ENCODE assay signal across 3 cellular contexts in the genomic region with DNA sequence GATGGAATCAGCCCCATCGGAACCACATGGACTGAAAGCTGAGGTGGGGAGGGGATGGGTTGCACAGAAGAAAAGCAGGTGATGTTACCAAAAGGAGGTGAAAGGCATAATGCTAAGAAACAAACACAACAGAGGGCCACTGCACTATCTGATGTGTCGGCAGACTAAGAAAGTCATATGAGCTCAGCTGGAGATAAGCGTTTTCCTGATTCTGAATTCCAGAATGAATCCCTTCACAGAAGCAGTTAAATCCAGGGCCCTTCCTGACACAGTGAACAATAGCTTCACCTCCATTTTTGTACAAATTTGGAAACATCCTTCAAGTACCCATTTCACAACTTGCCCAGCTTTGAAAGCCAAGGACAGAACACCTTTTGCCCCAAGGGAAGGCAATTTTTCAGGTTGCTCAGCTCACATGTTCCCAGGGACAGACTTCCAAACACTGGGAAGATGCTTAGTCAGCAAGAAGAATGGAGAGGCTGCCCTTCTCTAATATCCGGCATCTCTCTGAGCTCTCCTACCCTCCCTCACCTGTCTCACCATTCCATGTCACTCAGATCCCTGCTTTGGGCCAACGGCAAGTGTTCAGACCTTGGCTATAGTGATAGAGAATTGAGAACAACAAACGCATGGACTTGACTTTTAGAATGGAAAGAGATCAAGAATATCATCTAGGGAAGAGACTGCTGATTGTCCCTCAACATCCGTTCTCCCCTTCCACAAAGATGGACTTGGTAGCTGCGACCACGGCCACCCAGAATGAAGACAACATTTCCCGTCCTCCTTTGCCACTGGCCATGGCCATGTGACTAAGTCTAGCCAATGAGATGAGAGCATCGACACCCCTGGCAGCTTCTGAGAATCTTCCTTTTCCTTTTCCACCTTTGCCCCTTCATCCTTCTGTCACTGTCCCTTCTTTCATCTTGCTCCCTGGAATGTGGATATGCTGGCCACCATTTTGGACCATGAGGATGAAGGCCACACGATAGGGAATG.
TF ChIP-seq lines count a peak whose summit lies in the region.

No MANE protein-coding gene starts in this region.

TF ChIP-seq in HEK293, 187 proteins besides CTCF, POLR2A, EP300 and RAD21:
- TF ChIP-seq KLF8 (tag by site-specific recombination; IDR thresholded peaks at IDR 0.05) (no peak), PRDM1 (tag by site-specific recombination; IDR thresholded peaks at IDR 0.05) (0 out of 2 replicates have a peak, but pooled peaks have one; percentile 43), YY2 (tag by site-specific recombination; IDR thresholded peaks at IDR 0.05) (no peak), ZNF677 (tag by site-specific recombination; IDR thresholded peaks at IDR 0.05) (no peak)

TF ChIP-seq in GM12878, 131 proteins besides CTCF, POLR2A, EP300 and RAD21 (continues in another document):
- TF ChIP-seq NR2F1 (conservative IDR thresholded peaks at IDR 0.05) (no peak), GABPA (IDR thresholded peaks at IDR 0.05; ENCODE audit: low read depth) (no peak), MXI1 (IDR thresholded peaks at IDR 0.05; ENCODE audit: low read depth, low read length) (no peak), CUX1 (IDR thresholded peaks at IDR 0.05; ENCODE audit: insufficient replicate concordance, low read depth, low read length) (no peak), RAD51 (IDR thresholded peaks at IDR 0.05) (peak; percentile 17; the same call in 1 of the 2 replicates), RCOR1 (conservative IDR thresholded peaks at IDR 0.05; ENCODE audit: low read depth, low read length) (no peak), EGR1 (IDR thresholded peaks at IDR 0.05; ENCODE audit: borderline replicate concordance in 1 of 2, low read depth in 2 of 2, low read length in 2 of 2) (no peak), ZNF622 (IDR thresholded peaks at IDR 0.05) (no peak), CREB1 (IDR thresholded peaks at IDR 0.05; ENCODE audit: low read depth) (no peak), NFIC (IDR thresholded peaks at IDR 0.05; ENCODE audit: low read depth, low read length) (no peak), IRF3 (IDR thresholded peaks at IDR 0.05) (no peak)
- TF ChIP-seq, protein P1, sequence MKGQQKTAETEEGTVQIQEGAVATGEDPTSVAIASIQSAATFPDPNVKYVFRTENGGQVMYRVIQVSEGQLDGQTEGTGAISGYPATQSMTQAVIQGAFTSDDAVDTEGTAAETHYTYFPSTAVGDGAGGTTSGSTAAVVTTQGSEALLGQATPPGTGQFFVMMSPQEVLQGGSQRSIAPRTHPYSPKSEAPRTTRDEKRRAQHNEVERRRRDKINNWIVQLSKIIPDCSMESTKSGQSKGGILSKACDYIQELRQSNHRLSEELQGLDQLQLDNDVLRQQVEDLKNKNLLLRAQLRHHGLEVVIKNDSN (IDR thresholded peaks at IDR 0.05; ENCODE audit: borderline replicate concordance, extremely low read length, insufficient read depth, low read depth, low read length), result peak; percentile 36
- TF ChIP-seq, protein P2, sequence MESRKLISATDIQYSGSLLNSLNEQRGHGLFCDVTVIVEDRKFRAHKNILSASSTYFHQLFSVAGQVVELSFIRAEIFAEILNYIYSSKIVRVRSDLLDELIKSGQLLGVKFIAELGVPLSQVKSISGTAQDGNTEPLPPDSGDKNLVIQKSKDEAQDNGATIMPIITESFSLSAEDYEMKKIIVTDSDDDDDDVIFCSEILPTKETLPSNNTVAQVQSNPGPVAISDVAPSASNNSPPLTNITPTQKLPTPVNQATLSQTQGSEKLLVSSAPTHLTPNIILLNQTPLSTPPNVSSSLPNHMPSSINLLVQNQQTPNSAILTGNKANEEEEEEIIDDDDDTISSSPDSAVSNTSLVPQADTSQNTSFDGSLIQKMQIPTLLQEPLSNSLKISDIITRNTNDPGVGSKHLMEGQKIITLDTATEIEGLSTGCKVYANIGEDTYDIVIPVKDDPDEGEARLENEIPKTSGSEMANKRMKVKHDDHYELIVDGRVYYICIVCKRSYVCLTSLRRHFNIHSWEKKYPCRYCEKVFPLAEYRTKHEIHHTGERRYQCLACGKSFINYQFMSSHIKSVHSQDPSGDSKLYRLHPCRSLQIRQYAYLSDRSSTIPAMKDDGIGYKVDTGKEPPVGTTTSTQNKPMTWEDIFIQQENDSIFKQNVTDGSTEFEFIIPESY (IDR thresholded peaks at IDR 0.05), result no peak

TF ChIP-seq in liver, 16 proteins besides CTCF, POLR2A, EP300 and RAD21:
- TF ChIP-seq MAX (IDR thresholded peaks at IDR 0.05) (no peak), HNF4A (conservative IDR thresholded peaks at IDR 0.05) (no peak), FOXA2 (IDR thresholded peaks at IDR 0.05) (no peak), NR2F2 (IDR thresholded peaks at IDR 0.05) (no peak), FOXA1 (IDR thresholded peaks at IDR 0.05) (no peak), GABPA (IDR thresholded peaks at IDR 0.05 in 1 of 2, conservative IDR thresholded peaks at IDR 0.05 in 1 of 2) (no peak), RXRA (IDR thresholded peaks at IDR 0.05) (no peak), SP1 (IDR thresholded peaks at IDR 0.05) (no peak), TAF1 (conservative IDR thresholded peaks at IDR 0.05) (no peak), JUND (IDR thresholded peaks at IDR 0.05) (no peak), EGR1 (IDR thresholded peaks at IDR 0.05; ENCODE audit: low read depth in 2 of 2) (no peak), YY1 (IDR thresholded peaks at IDR 0.05) (no peak), HNF4G (IDR thresholded peaks at IDR 0.05) (no peak)
- TF ChIP-seq, protein P3, sequence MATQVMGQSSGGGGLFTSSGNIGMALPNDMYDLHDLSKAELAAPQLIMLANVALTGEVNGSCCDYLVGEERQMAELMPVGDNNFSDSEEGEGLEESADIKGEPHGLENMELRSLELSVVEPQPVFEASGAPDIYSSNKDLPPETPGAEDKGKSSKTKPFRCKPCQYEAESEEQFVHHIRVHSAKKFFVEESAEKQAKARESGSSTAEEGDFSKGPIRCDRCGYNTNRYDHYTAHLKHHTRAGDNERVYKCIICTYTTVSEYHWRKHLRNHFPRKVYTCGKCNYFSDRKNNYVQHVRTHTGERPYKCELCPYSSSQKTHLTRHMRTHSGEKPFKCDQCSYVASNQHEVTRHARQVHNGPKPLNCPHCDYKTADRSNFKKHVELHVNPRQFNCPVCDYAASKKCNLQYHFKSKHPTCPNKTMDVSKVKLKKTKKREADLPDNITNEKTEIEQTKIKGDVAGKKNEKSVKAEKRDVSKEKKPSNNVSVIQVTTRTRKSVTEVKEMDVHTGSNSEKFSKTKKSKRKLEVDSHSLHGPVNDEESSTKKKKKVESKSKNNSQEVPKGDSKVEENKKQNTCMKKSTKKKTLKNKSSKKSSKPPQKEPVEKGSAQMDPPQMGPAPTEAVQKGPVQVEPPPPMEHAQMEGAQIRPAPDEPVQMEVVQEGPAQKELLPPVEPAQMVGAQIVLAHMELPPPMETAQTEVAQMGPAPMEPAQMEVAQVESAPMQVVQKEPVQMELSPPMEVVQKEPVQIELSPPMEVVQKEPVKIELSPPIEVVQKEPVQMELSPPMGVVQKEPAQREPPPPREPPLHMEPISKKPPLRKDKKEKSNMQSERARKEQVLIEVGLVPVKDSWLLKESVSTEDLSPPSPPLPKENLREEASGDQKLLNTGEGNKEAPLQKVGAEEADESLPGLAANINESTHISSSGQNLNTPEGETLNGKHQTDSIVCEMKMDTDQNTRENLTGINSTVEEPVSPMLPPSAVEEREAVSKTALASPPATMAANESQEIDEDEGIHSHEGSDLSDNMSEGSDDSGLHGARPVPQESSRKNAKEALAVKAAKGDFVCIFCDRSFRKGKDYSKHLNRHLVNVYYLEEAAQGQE (IDR thresholded peaks at IDR 0.05), result no peak
- TF ChIP-seq, protein P2 (IDR thresholded peaks at IDR 0.05), result no peak
- TF ChIP-seq, protein P4, sequence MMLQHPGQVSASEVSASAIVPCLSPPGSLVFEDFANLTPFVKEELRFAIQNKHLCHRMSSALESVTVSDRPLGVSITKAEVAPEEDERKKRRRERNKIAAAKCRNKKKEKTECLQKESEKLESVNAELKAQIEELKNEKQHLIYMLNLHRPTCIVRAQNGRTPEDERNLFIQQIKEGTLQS (IDR thresholded peaks at IDR 0.05), result no peak
TF ChIP-seq in liver: peak in this region for 0.
